Comparison of ENCODE assay signal across 8 cellular contexts in genomic region chr19:41785653-41786052, GRCh38.
DNase-seq lines count a peak whose midpoint lies in the region; ATAC-seq lines count a peak whose summit lies in the region.

No MANE protein-coding gene starts in this region.

- ATAC-seq in HG03571 (IDR thresholded peaks at IDR 0.05; ENCODE audit: unreplicated experiment) (no peak), GM21576 (IDR thresholded peaks at IDR 0.05; ENCODE audit: unreplicated experiment) (no peak)

- intact Hi-C loops in head of caudate nucleus (cut with DNase I), result no loop called here

- DNase-seq in GF-D8 (lab: John Stamatoyannopoulos, UW) (peak; percentile 96), MV-4-11 (lab: John Stamatoyannopoulos, UW) (peak; percentile 96), SIG-M5 (lab: John Stamatoyannopoulos, UW) (peak; percentile 82), head of caudate nucleus (peak in 40 of 42 donors; percentile 8 to 79 (median 52)), putamen (ENCODE audit: low spot score) (peak; percentile 45)
- peak in 3 of 4 experiments; percentile 13 to 56 (median 41) for DNase-seq in activated naive CD4-positive, alpha-beta T cell (lab: John Stamatoyannopoulos, UW)

Comparison
In these comparisons a context has a peak if more than half of its experiments do, and no peak if none do; other contexts are left out.
1. DNase-seq: peak in every context shown above with its lines; median percentile 96 in GF-D8; 96 in MV-4-11; 82 in SIG-M5; 52 in head of caudate nucleus; 45 in putamen; 41 in activated naive CD4-positive, alpha-beta T cell.